In the genomic region with DNA sequence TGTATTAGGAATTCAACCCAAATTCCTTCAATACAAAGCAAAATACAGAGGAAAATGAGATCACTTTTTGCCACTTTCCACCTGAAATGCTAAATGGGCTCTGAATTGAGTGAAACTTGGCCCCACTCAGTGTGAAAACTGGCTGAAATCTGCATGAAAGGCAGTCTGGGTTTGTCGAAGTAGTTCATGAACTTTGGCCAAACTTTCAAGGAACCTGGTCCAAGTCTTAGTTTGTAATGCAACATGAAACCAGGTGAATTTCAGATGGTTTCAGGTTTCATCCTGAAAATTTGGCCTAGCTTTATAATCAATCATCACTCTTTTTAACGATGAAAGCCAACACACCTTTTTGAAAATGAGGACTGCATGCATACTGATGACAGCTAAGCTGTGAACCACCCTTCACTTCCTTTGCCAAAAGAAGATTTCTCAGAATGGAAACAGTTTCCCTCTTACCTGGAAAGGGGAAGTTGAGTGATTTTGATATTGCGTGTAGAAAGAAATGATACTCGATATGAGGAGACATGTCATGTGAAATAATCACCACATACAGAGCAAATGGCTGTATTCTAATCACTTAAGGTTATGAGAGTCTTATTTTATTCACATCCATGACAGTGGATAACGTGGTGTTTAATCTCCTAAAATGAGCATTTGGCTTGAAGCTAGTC, we compare ENCODE assay signal across 13 cellular contexts.
DNase-seq lines count a peak whose midpoint lies in the region; ATAC-seq and TF ChIP-seq lines count a peak whose summit lies in the region.
"Had no signal": no experiment of that assay in that cellular context is flagged by ENCODE, and none has a peak within 500 bp of the region (broad histone marks: within the 10 kb centered on the region; RNA-seq: fewer than 3 reads in every experiment).

No MANE protein-coding gene starts in this region.

- no peaks in the 10 kb centered on the region for H3K9me3 ChIP-seq in mucosa of descending colon
- H3K9me3 ChIP-seq: BLaER1 had no signal

- H3K36me3 Mint-ChIP-seq in activated naive CD8-positive, alpha-beta T cell treated with anti-CD3 and anti-CD28 coated beads for 36 hours = peaks cover 4% of the 10 kb centered on the region

- no peak for DNase-seq in activated naive CD8-positive, alpha-beta T cell treated with anti-CD3 and anti-CD28 coated beads for 36 hours
- DNase-seq in NCI-H1930 (lab: John Stamatoyannopoulos, UW) (no peak), NCI-H2171 treated with DMSO at 0.1 percent for 48 hours (lab: John Stamatoyannopoulos, UW) (no peak), mucosa of descending colon (no peak), GM10248 (ENCODE audit: extremely low spot score) (no peak)
- DNase-seq: amygdala, hypothalamus, NCI-H2227 treated with DMSO at 0.1 percent for 48 hours, PC-3 had no signal

- TF ChIP-seq CTCF in mucosa of descending colon (IDR thresholded peaks at IDR 0.05) = no peak
- no peak for TF ChIP-seq CTCF in GM10248 (IDR thresholded peaks at IDR 0.05; ENCODE audit: control extremely low read depth, extremely low read depth, low read depth, missing control alignments)

- ATAC-seq in GM18498 (IDR thresholded peaks at IDR 0.05; ENCODE audit: unreplicated experiment) (peak; percentile 56), GM19351 (IDR thresholded peaks at IDR 0.05; ENCODE audit: unreplicated experiment) (peak; percentile 74), HG03469 (IDR thresholded peaks at IDR 0.05; ENCODE audit: unreplicated experiment) (peak; percentile 46), mucosa of descending colon (no peak)
- ATAC-seq: PC-3 had no signal

- peak overlapping the region; percentile 27 for H3K4me3 Mint-ChIP-seq in activated naive CD8-positive, alpha-beta T cell treated with anti-CD3 and anti-CD28 coated beads for 36 hours

- peaks cover 4% of the 10 kb centered on the region for H3K9me3 Mint-ChIP-seq in activated naive CD8-positive, alpha-beta T cell treated with anti-CD3 and anti-CD28 coated beads for 36 hours

- H3K4me3 ChIP-seq in mucosa of descending colon = no peak overlapping the region
- H3K4me3 ChIP-seq: BLaER1 had no signal

- H3K36me3 ChIP-seq in mucosa of descending colon (ENCODE audit: low read depth) = no peaks in the 10 kb centered on the region
- H3K36me3 ChIP-seq: BLaER1 had no signal

- H3K4me1 Mint-ChIP-seq in activated naive CD8-positive, alpha-beta T cell treated with anti-CD3 and anti-CD28 coated beads for 36 hours = peaks cover 21% of the 10 kb centered on the region

- POLR2A ChIA-PET in GM10248 (lab: Yijun Ruan, JAX) = no interaction called here

- H3K27me3 Mint-ChIP-seq in activated naive CD8-positive, alpha-beta T cell treated with anti-CD3 and anti-CD28 coated beads for 36 hours = no peaks in the 10 kb centered on the region

- CTCF ChIA-PET in GM10248 (lab: Yijun Ruan, JAX) = no interaction called here

- intact Hi-C loops in mucosa of descending colon (cut with DNase I, micrococcal nuclease) = no loop called here

- H3K27ac Mint-ChIP-seq in activated naive CD8-positive, alpha-beta T cell treated with anti-CD3 and anti-CD28 coated beads for 36 hours = peak overlapping the region; percentile 91

- no peaks in the 10 kb centered on the region for H3K4me1 ChIP-seq in mucosa of descending colon (ENCODE audit: low read depth)
- H3K4me1 ChIP-seq: BLaER1 had no signal
